7 cellular contexts compared by ENCODE assay signal in the genomic region with DNA sequence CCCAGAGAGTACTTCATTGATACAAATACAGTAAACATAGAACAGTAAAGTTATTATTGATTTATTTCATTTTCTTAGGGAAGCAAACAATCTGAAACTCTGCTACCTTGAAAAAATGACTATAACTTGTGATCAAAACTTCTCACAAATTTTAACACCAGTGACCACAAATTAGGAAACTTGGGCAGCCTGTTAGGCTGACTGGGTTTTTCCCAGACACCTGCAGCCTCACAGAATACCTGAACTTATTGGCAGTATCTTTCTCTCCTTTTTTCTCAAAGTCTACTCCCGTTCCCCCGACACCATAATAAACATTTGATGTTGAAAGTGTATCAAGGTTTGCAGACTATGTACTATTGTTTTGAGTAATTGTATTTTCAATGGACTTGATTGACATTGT.
"Had no signal": no experiment of that assay in that cellular context is flagged by ENCODE, and none has a peak within 500 bp of the region (broad histone marks: within the 10 kb centered on the region; RNA-seq: fewer than 3 reads in every experiment).

No MANE protein-coding gene starts in this region.

- DNase-seq: GDM1, GF-D8 had no signal

- FAIRE-seq: G401.6, GM12891, GM12892, GM18507, GM19239 had no signal
